In genomic region chr10:80288849-80289248, GRCh38 we compare ENCODE assay signal across 2 cellular contexts.
TF ChIP-seq lines count a peak whose summit lies in the region.

No MANE protein-coding gene starts in this region.

TF ChIP-seq in H1, 55 proteins besides CTCF, POLR2A, EP300 and RAD21:
- TF ChIP-seq TCF12 (IDR thresholded peaks at IDR 0.05; ENCODE audit: low read depth, low read length): no peak
- no peak for TF ChIP-seq MAFK (IDR thresholded peaks at IDR 0.05; ENCODE audit: low read depth, low read length)
- TF ChIP-seq, protein P1, sequence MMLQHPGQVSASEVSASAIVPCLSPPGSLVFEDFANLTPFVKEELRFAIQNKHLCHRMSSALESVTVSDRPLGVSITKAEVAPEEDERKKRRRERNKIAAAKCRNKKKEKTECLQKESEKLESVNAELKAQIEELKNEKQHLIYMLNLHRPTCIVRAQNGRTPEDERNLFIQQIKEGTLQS (IDR thresholded peaks at IDR 0.05; ENCODE audit: insufficient read depth, low read depth, low read length): no peak
- no peak for TF ChIP-seq JUN (IDR thresholded peaks at IDR 0.05; ENCODE audit: low read depth, low read length)
- TF ChIP-seq SUZ12 (IDR thresholded peaks at IDR 0.05; ENCODE audit: low read length): no peak
- TF ChIP-seq SP2 (IDR thresholded peaks at IDR 0.05; ENCODE audit: low read length): no peak
- TF ChIP-seq JUND (IDR thresholded peaks at IDR 0.05; ENCODE audit: low read length): no peak
- TF ChIP-seq CEBPB (IDR thresholded peaks at IDR 0.05; ENCODE audit: low read depth, low read length): no peak
- no peak for TF ChIP-seq SIN3A (conservative IDR thresholded peaks at IDR 0.05 in 1 of 2, IDR thresholded peaks at IDR 0.05 in 1 of 2; ENCODE audit: low read depth in 1 of 2, low read length in 2 of 2)
- no peak for TF ChIP-seq NRF1 (IDR thresholded peaks at IDR 0.05; ENCODE audit: low read depth, low read length)
- no peak for TF ChIP-seq SAP30 (IDR thresholded peaks at IDR 0.05; ENCODE audit: insufficient read depth, insufficient replicate concordance, low read length)
- no peak for TF ChIP-seq NANOG (IDR thresholded peaks at IDR 0.05; ENCODE audit: insufficient read depth, low read depth, low read length, poor library complexity, severe bottlenecking)

TF ChIP-seq in HepG2, 621 proteins besides CTCF, POLR2A, EP300 and RAD21:
- TF ChIP-seq SIN3B (IDR thresholded peaks at IDR 0.05; ENCODE audit: low read length): peak; percentile 69
- TF ChIP-seq HINFP (CRISPR knock-in tag; IDR thresholded peaks at IDR 0.05; ENCODE audit: low read depth): no peak
- TF ChIP-seq HMGXB3 (CRISPR knock-in tag; IDR thresholded peaks at IDR 0.05; ENCODE audit: borderline replicate concordance): 0 out of 2 replicates have a peak, but pooled peaks have one; percentile 2
- 0 out of 2 replicates have a peak, but pooled peaks have one; percentile 19 for TF ChIP-seq MBD4 (IDR thresholded peaks at IDR 0.05; ENCODE audit: borderline replicate concordance, low read length)
